1 cellular context compared by ENCODE assay signal in genomic region chr10:97211229-97211628, GRCh38.
TF ChIP-seq lines count a peak whose summit lies in the region.

No MANE protein-coding gene starts in this region.

TF ChIP-seq in IMR-90, 13 proteins besides CTCF, POLR2A, EP300 and RAD21 (continued from another document):
- no peak for TF ChIP-seq NFE2L2 (IDR thresholded peaks at IDR 0.05; ENCODE audit: low read depth, low read length)
